ENCODE assay signal across 1 cellular context in genomic region chr1:117735045-117735992, GRCh38.
TF ChIP-seq lines count a peak whose summit lies in the region.

No MANE protein-coding gene starts in this region.

TF ChIP-seq in GM23338, 12 proteins besides CTCF, POLR2A, EP300 and RAD21 (continued from another document):
- TF ChIP-seq ZNF462 (CRISPR knock-in tag; IDR thresholded peaks at IDR 0.05): no peak
- TF ChIP-seq ETS1 (IDR thresholded peaks at IDR 0.05): no peak
- TF ChIP-seq POLR2AphosphoS5 (IDR thresholded peaks at IDR 0.05; ENCODE audit: low read depth): no peak
- TF ChIP-seq JUNB (IDR thresholded peaks at IDR 0.05; ENCODE audit: unreplicated experiment): no peak
- no peak for TF ChIP-seq EZH2phosphoT487 (IDR thresholded peaks at IDR 0.05; ENCODE audit: unreplicated experiment)
- no peak for TF ChIP-seq STAT1 (IDR thresholded peaks at IDR 0.05; ENCODE audit: unreplicated experiment)
